Comparison of ENCODE assay signal across 3 cellular contexts in the genomic region with DNA sequence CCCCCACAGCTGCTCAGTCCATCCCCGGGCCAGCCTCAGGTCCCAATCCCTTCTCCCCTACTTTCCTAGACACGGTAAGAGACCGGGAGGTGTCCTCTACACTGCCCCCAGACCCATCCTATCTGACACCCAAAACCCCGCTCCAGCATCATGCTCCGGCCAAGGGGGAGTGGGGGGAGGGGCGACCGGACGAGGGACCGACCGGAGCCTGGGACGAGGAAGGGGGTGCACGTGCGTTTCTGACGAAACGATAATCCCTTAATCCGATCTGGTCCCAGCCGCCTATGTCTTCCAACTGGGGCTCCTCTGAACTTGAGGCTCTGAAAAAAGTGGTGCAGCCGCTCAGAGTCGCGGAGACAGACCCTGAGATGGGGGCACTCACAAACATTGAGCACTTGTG.
TF ChIP-seq lines count a peak whose summit lies in the region.

No MANE protein-coding gene starts in this region.

TF ChIP-seq in GM23338, 12 proteins besides CTCF, POLR2A, EP300 and RAD21:
- TF ChIP-seq EZH2 (IDR thresholded peaks at IDR 0.05; ENCODE audit: low read depth, unreplicated experiment) (no peak), ZNF114 (CRISPR knock-in tag; IDR thresholded peaks at IDR 0.05) (no peak), STAT1 (IDR thresholded peaks at IDR 0.05; ENCODE audit: unreplicated experiment) (no peak), ZNF331 (CRISPR knock-in tag; IDR thresholded peaks at IDR 0.05; ENCODE audit: low read depth) (no peak), NANOG (IDR thresholded peaks at IDR 0.05; ENCODE audit: borderline replicate concordance) (no peak), CREB1 (CRISPR knock-in tag; IDR thresholded peaks at IDR 0.05; ENCODE audit: low read depth) (no peak), POLR2AphosphoS5 (IDR thresholded peaks at IDR 0.05; ENCODE audit: low read depth) (no peak), JUNB (IDR thresholded peaks at IDR 0.05; ENCODE audit: unreplicated experiment) (no peak), EZH2phosphoT487 (IDR thresholded peaks at IDR 0.05; ENCODE audit: unreplicated experiment) (no peak)
- TF ChIP-seq, protein P1, sequence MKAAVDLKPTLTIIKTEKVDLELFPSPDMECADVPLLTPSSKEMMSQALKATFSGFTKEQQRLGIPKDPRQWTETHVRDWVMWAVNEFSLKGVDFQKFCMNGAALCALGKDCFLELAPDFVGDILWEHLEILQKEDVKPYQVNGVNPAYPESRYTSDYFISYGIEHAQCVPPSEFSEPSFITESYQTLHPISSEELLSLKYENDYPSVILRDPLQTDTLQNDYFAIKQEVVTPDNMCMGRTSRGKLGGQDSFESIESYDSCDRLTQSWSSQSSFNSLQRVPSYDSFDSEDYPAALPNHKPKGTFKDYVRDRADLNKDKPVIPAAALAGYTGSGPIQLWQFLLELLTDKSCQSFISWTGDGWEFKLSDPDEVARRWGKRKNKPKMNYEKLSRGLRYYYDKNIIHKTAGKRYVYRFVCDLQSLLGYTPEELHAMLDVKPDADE (IDR thresholded peaks at IDR 0.05): no peak
- TF ChIP-seq, protein P2, sequence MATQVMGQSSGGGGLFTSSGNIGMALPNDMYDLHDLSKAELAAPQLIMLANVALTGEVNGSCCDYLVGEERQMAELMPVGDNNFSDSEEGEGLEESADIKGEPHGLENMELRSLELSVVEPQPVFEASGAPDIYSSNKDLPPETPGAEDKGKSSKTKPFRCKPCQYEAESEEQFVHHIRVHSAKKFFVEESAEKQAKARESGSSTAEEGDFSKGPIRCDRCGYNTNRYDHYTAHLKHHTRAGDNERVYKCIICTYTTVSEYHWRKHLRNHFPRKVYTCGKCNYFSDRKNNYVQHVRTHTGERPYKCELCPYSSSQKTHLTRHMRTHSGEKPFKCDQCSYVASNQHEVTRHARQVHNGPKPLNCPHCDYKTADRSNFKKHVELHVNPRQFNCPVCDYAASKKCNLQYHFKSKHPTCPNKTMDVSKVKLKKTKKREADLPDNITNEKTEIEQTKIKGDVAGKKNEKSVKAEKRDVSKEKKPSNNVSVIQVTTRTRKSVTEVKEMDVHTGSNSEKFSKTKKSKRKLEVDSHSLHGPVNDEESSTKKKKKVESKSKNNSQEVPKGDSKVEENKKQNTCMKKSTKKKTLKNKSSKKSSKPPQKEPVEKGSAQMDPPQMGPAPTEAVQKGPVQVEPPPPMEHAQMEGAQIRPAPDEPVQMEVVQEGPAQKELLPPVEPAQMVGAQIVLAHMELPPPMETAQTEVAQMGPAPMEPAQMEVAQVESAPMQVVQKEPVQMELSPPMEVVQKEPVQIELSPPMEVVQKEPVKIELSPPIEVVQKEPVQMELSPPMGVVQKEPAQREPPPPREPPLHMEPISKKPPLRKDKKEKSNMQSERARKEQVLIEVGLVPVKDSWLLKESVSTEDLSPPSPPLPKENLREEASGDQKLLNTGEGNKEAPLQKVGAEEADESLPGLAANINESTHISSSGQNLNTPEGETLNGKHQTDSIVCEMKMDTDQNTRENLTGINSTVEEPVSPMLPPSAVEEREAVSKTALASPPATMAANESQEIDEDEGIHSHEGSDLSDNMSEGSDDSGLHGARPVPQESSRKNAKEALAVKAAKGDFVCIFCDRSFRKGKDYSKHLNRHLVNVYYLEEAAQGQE (IDR thresholded peaks at IDR 0.05; ENCODE audit: unreplicated experiment): no peak

TF ChIP-seq in WTC11, 78 proteins besides CTCF, POLR2A, EP300 and RAD21:
- TF ChIP-seq GTF2I (CRISPR knock-in tag; conservative IDR thresholded peaks at IDR 0.05) (no peak), JUN (CRISPR knock-in tag; IDR thresholded peaks at IDR 0.05) (no peak)
- TF ChIP-seq, protein P3, sequence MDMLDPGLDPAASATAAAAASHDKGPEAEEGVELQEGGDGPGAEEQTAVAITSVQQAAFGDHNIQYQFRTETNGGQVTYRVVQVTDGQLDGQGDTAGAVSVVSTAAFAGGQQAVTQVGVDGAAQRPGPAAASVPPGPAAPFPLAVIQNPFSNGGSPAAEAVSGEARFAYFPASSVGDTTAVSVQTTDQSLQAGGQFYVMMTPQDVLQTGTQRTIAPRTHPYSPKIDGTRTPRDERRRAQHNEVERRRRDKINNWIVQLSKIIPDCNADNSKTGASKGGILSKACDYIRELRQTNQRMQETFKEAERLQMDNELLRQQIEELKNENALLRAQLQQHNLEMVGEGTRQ (CRISPR knock-in tag; IDR thresholded peaks at IDR 0.05): no peak
- TF ChIP-seq, protein P4, sequence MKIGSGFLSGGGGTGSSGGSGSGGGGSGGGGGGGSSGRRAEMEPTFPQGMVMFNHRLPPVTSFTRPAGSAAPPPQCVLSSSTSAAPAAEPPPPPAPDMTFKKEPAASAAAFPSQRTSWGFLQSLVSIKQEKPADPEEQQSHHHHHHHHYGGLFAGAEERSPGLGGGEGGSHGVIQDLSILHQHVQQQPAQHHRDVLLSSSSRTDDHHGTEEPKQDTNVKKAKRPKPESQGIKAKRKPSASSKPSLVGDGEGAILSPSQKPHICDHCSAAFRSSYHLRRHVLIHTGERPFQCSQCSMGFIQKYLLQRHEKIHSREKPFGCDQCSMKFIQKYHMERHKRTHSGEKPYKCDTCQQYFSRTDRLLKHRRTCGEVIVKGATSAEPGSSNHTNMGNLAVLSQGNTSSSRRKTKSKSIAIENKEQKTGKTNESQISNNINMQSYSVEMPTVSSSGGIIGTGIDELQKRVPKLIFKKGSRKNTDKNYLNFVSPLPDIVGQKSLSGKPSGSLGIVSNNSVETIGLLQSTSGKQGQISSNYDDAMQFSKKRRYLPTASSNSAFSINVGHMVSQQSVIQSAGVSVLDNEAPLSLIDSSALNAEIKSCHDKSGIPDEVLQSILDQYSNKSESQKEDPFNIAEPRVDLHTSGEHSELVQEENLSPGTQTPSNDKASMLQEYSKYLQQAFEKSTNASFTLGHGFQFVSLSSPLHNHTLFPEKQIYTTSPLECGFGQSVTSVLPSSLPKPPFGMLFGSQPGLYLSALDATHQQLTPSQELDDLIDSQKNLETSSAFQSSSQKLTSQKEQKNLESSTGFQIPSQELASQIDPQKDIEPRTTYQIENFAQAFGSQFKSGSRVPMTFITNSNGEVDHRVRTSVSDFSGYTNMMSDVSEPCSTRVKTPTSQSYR (CRISPR knock-in tag; IDR thresholded peaks at IDR 0.05): 0 out of 2 replicates have a peak, but pooled peaks have one; percentile 9

TF ChIP-seq in neural cell, 6 proteins besides CTCF, POLR2A, EP300 and RAD21:
- TF ChIP-seq, protein P2 (IDR thresholded peaks at IDR 0.05; ENCODE audit: borderline replicate concordance): peak; percentile 4
- no peak for TF ChIP-seq TAF1 (IDR thresholded peaks at IDR 0.05; ENCODE audit: low read depth)
